ENCODE assay signal across 10 cellular contexts in genomic region chr7:155356323-155357105, GRCh38. TPM values are rescaled to one million over a fixed set of nuclear protein-coding genes. Genes with fewer than 3 reads are reported as not detected.
DNase-seq lines count a peak whose midpoint lies in the region; ATAC-seq, FAIRE-seq and TF ChIP-seq lines count a peak whose summit lies in the region.
"Had no signal": no experiment of that assay in that cellular context is flagged by ENCODE, and none has a peak within 500 bp of the region (broad histone marks: within the 10 kb centered on the region; RNA-seq: fewer than 3 reads in every experiment).

No MANE protein-coding gene starts in this region.

- BruUV-seq in PC-9 (replicated peaks; lab: Mats Ljungman, UMichigan): no TSS peak

- peak; percentile 28 for TF ChIP-seq CTCF in AG04449 (IDR thresholded peaks at IDR 0.05; ENCODE audit: insufficient read depth, low read length, missing control alignments)
- peak; percentile 68 for TF ChIP-seq CTCF in PC-9 (conservative IDR thresholded peaks at IDR 0.05)
- peak; percentile 57 for TF ChIP-seq CTCF in hepatocyte (IDR thresholded peaks at IDR 0.05; ENCODE audit: poor library complexity)
- peak in 1 of 3 experiments; percentile 25 for TF ChIP-seq CTCF in testis (IDR thresholded peaks at IDR 0.05)

- 44% methylated on average over 14 of the region's 14 CpGs for WGBS in hepatocyte (ENCODE audit: low lambda C conversion rate, missing lambda C conversion rate)
- 60 to 69% methylated on average over 13 to 14 of the region's 14 CpGs for WGBS in testis, 2 donors

- no peaks in the 10 kb centered on the region for H3F3A ChIP-seq in PC-9 (ENCODE audit: insufficient read depth, low read depth)

- H3K27ac ChIP-seq in PC-9 (no peak overlapping the region), hepatocyte (no peak overlapping the region), testis (no peak overlapping the region)

- H3K9me3 ChIP-seq in PC-9 (ENCODE audit: insufficient read depth, low read depth) (no peaks in the 10 kb centered on the region), hepatocyte (ENCODE audit: low read depth) (no peaks in the 10 kb centered on the region), testis (no peaks in the 10 kb centered on the region)

- no peak overlapping the region for H3K4me2 ChIP-seq in PC-9
- H3K4me2 ChIP-seq in hepatocyte: no peak overlapping the region

- no peaks in the 10 kb centered on the region for H3K36me3 ChIP-seq in PC-9 (ENCODE audit: low read depth)
- H3K36me3 ChIP-seq in hepatocyte (replicated peaks; ENCODE audit: insufficient read depth, low read depth): no peaks in the 10 kb centered on the region
- H3K36me3 ChIP-seq in testis (ENCODE audit: low read depth, missing control alignments): no peaks in the 10 kb centered on the region

- POLR2A ChIA-PET in AG04449 (lab: Yijun Ruan, JAX) (no interaction called here), PC-9 (lab: Charles Lee; ENCODE audit: unreplicated experiment) (interaction anchor here (0.7 kb wide), 1 partner anchor 60 kb away, joined by 3 read pairs; no protein-coding TSS in a partner anchor)

- intact Hi-C loops in PC-9 (cut with micrococcal nuclease; ENCODE audit: unreplicated experiment): no loop called here
- intact Hi-C loops in testis (cut with DNase I; ENCODE audit: low total_unique reads): no loop called here

- no peak overlapping the region for H2AFZ ChIP-seq in PC-9
- no peak overlapping the region for H2AFZ ChIP-seq in hepatocyte

- peaks cover 96% of the 10 kb centered on the region for H3K27me3 ChIP-seq in PC-9 (ENCODE audit: insufficient read depth, low read depth)
- peaks cover 43% of the 10 kb centered on the region for H3K27me3 ChIP-seq in hepatocyte
- no peaks in the 10 kb centered on the region for H3K27me3 ChIP-seq in testis

- no peaks in the 10 kb centered on the region for H3K79me2 ChIP-seq in PC-9 (ENCODE audit: low read depth)
- no peaks in the 10 kb centered on the region for H3K79me2 ChIP-seq in hepatocyte

- H3K4me1 ChIP-seq in PC-9 (replicated peaks; ENCODE audit: insufficient read depth) (no peaks in the 10 kb centered on the region), hepatocyte (ENCODE audit: insufficient read depth) (no peaks in the 10 kb centered on the region), testis (peaks cover 8% of the 10 kb centered on the region)

- no peaks in the 10 kb centered on the region for H3K9me2 ChIP-seq in PC-9 (ENCODE audit: insufficient read depth)
- no peaks in the 10 kb centered on the region for H3K9me2 ChIP-seq in hepatocyte (replicated peaks; ENCODE audit: insufficient read depth)

- peak; percentile 51 for FAIRE-seq in GM12891 (lab: Jason Lieb, UNC)
- FAIRE-seq: GM18507 had no signal

- H4K20me1 ChIP-seq in PC-9 (ENCODE audit: insufficient read depth): no peaks in the 10 kb centered on the region
- H4K20me1 ChIP-seq in hepatocyte (ENCODE audit: insufficient read depth, poor library complexity, severe bottlenecking): no peaks in the 10 kb centered on the region

- ATAC-seq in HG03521 (IDR thresholded peaks at IDR 0.05; ENCODE audit: unreplicated experiment): no peak
- ATAC-seq in HG03571 (IDR thresholded peaks at IDR 0.05; ENCODE audit: unreplicated experiment): no peak

- DNase-seq in AG04449 (ENCODE audit: low read depth, low spot score) (no peak), GM12891 (ENCODE audit: insufficient read length, low spot score) (no peak), PC-9 (peak in 1 of 2 experiments; percentile 49), hepatocyte (ENCODE audit: low spot score) (peak; percentile 58), OCI-M2 (lab: John Stamatoyannopoulos, UW; ENCODE audit: unreplicated experiment) (no peak), testis (no peak)
- DNase-seq: naive thymus-derived CD4-positive, alpha-beta T cell had no signal

- CTCF ChIA-PET in AG04449 (lab: Yijun Ruan, JAX): interaction anchor here (0.6 to 3.9 kb wide), 11 partner anchors 9 to 442 kb away, joined by 3 to 28 read pairs (median 4); partner anchors contain the start of gene PAXIP1
- CTCF ChIA-PET in PC-9 (lab: Charles Lee): interaction anchor here (1.1 kb wide), 1 partner anchor 429 kb away, joined by 5 read pairs; no protein-coding TSS in a partner anchor

- TF ChIP-seq POLR2A in GM12891 (IDR thresholded peaks at IDR 0.05; ENCODE audit: low read depth, low read length) (no peak), testis (IDR thresholded peaks at IDR 0.05) (no peak)

- no peak overlapping the region for H3K4me3 ChIP-seq in AG04449 (ENCODE audit: low read depth, low read length)
- no peak overlapping the region for H3K4me3 ChIP-seq in PC-9
- H3K4me3 ChIP-seq in hepatocyte: no peak overlapping the region
- no peak overlapping the region for H3K4me3 ChIP-seq in testis

TF ChIP-seq in GM12891, 5 proteins besides CTCF, POLR2A, EP300 and RAD21:
- TF ChIP-seq SPI1 (IDR thresholded peaks at IDR 0.05; ENCODE audit: low read depth, low read length) (no peak), POLR2AphosphoS5 (IDR thresholded peaks at IDR 0.05; ENCODE audit: low read depth, low read length) (no peak), PAX5 (IDR thresholded peaks at IDR 0.05; ENCODE audit: insufficient read depth, low read length, severe bottlenecking) (no peak), POU2F2 (IDR thresholded peaks at IDR 0.05; ENCODE audit: low read depth, low read length) (no peak), TAF1 (IDR thresholded peaks at IDR 0.05; ENCODE audit: low read depth, low read length) (no peak)

RNA-seq across cellular contexts. Expression of gene INSIG1, which starts 58.8 kb away (rescaled TPM):
- 53.3 TPM for polyA plus RNA-seq in GM12891 (2012; ENCODE audit: low read depth, missing spikeins)
- total RNA-seq in PC-9 (2021): 75.7 and 103 TPM in 2 replicates
- 305 and 326 TPM in 2 replicates for total RNA-seq in hepatocyte
- polyA plus RNA-seq in hepatocyte: 152 and 196 TPM in 2 replicates
- total RNA-seq in testis: 100 to 1,000 TPM in 1 of 2 donors, 10 to 100 TPM in 1; 89.7 to 118 TPM
- 52.7 TPM for polyA plus RNA-seq in testis (ENCODE audit: insufficient read depth, low read depth, low replicate concordance)
